ENCODE assay signal across 8 cellular contexts in genomic region chr18:12236934-12237832, GRCh38. TPM values are rescaled to one million over a fixed set of nuclear protein-coding genes. Genes with fewer than 3 reads are reported as not detected.
DNase-seq lines count a peak whose midpoint lies in the region; ATAC-seq and TF ChIP-seq lines count a peak whose summit lies in the region.

No MANE protein-coding gene starts in this region.

- H3K36me3 ChIP-seq in mammary epithelial cell (ENCODE audit: insufficient read depth, low read length) = no peaks in the 10 kb centered on the region

- H3K4me3 ChIP-seq in WI38 (ENCODE audit: low read depth, low read length) (no peak overlapping the region), mammary epithelial cell (replicated peaks in 1 of 3; ENCODE audit: insufficient read depth in 1 of 3, low read depth in 2 of 3, low read length in 3 of 3) (no peak overlapping the region)

- ATAC-seq in HG02588 (IDR thresholded peaks at IDR 0.05; ENCODE audit: unreplicated experiment) (peak; percentile 95), GM21717 (IDR thresholded peaks at IDR 0.05; ENCODE audit: unreplicated experiment) (no peak)

- CTCF ChIA-PET in GM10248 (lab: Yijun Ruan, JAX) (interaction anchor here (0.7 to 2.1 kb wide), 25 partner anchors 10 to 587 kb away, joined by 3 to 9 read pairs (median 3); no protein-coding TSS in a partner anchor), mammary epithelial cell (lab: Charles Lee; ENCODE audit: low non-redundant PET) (interaction anchor here (0.6 to 1.0 kb wide), 2 partner anchors 35 to 256 kb away, joined by 3 read pairs; no protein-coding TSS in a partner anchor)

- WGBS in mammary epithelial cell (ENCODE audit: low coverage, missing lambda C conversion rate) = 23% methylated on average over 22 of the region's 33 CpGs

- no peaks in the 10 kb centered on the region for H3K9me3 ChIP-seq in mammary epithelial cell (replicated peaks; ENCODE audit: insufficient read depth, low read length)

- in situ Hi-C loops in mammary epithelial cell (cut with MboI; ENCODE audit: low sequenced_read_pairs in 2 of 2) = no loop called here

- no peak overlapping the region for H3K27ac ChIP-seq in mammary epithelial cell (ENCODE audit: insufficient read depth, low read depth, low read length)

- dilution Hi-C loops in mammary epithelial cell (cut with HindIII; ENCODE audit: low sequenced_read_pairs) = no loop called here

- POLR2A ChIA-PET in GM10248 (lab: Yijun Ruan, JAX) = no interaction called here

- H4K20me1 ChIP-seq in mammary epithelial cell (ENCODE audit: insufficient read depth, low read length) = no peaks in the 10 kb centered on the region

- TF ChIP-seq CTCF in GM10248 (IDR thresholded peaks at IDR 0.05; ENCODE audit: control extremely low read depth, extremely low read depth, low read depth, missing control alignments) (peak; percentile 97), WI38 (IDR thresholded peaks at IDR 0.05; ENCODE audit: low read depth, low read length) (peak; percentile 91), mammary epithelial cell (conservative IDR thresholded peaks at IDR 0.05 in 1 of 2, IDR thresholded peaks at IDR 0.05 in 1 of 2; ENCODE audit: extremely low read depth in 1 of 2, insufficient read depth in 1 of 2, low read depth in 1 of 2, low read length in 2 of 2) (peak; percentile 74 to 91)

- DNase-seq in GM10248 (ENCODE audit: extremely low spot score) (peak; percentile 84), NCI-H1694 treated with DMSO at 0.1 percent for 48 hours (lab: John Stamatoyannopoulos, UW) (peak; percentile 20), mammary epithelial cell (peak; percentile 37), kidney tubule cell (ENCODE audit: low spot score) (peak; percentile 61)
- peak; percentile 41 to 70 for DNase-seq in stimulated activated CD4-positive, alpha-beta T cell treated with anti-CD3 and anti-CD28 coated beads, Interleukin-4, amount 100 ng/mL, for 4 hours

- peak overlapping the region; percentile 66 for H2AFZ ChIP-seq in mammary epithelial cell (ENCODE audit: low read depth, low read length)

- no peaks in the 10 kb centered on the region for H3K4me1 ChIP-seq in mammary epithelial cell (ENCODE audit: insufficient read depth, low read length)

- intact Hi-C loops in mammary epithelial cell (cut with micrococcal nuclease) = loop anchor here (1.0 to 2.0 kb wide), 3 partner anchors 163 to 298 kb away; no protein-coding TSS in a partner anchor

- H3K79me2 ChIP-seq in mammary epithelial cell (ENCODE audit: insufficient read depth, low read length) = no peaks in the 10 kb centered on the region

- H3K9ac ChIP-seq in mammary epithelial cell (ENCODE audit: insufficient read depth, low read length) = no peak overlapping the region

- peak overlapping the region; percentile 55 for H3K4me2 ChIP-seq in mammary epithelial cell (ENCODE audit: insufficient read depth, low read depth, low read length)

- H3K27me3 ChIP-seq in mammary epithelial cell (ENCODE audit: insufficient read depth, low read length) = no peaks in the 10 kb centered on the region

- BruUV-seq in mammary epithelial cell (replicated peaks; lab: Mats Ljungman, UMichigan) = no TSS peak

RNA-seq across cellular contexts. Expression of gene CIDEA, which starts 17.0 kb away (rescaled TPM):
- 1 to 10 TPM in 1 of 2 donors, under 1 TPM in 1; 0.94 to 1.3 TPM for total RNA-seq in mammary epithelial cell
- polyA plus RNA-seq in mammary epithelial cell = 4.9 TPM
- polyA minus RNA-seq in mammary epithelial cell = 15.5 TPM

Comparison
In these comparisons a context has a peak if more than half of its experiments do, and no peak if none do; other contexts are left out.
1. DNase-seq: peak in every context shown above with its lines; median percentile 84 in GM10248; 61 in kidney tubule cell; 56 in stimulated activated CD4-positive, alpha-beta T cell treated with anti-CD3 and anti-CD28 coated beads, Interleukin-4, amount 100 ng/mL, for 4 hours; 37 in mammary epithelial cell; 20 in NCI-H1694 treated with DMSO at 0.1 percent for 48 hours.